Comparison of ENCODE assay signal across 23 cellular contexts in genomic region chr2:60073201-60073600, GRCh38.
DNase-seq lines count a peak whose midpoint lies in the region; ATAC-seq and TF ChIP-seq lines count a peak whose summit lies in the region.
"Had no signal": no experiment of that assay in that cellular context is flagged by ENCODE, and none has a peak within 500 bp of the region (broad histone marks: within the 10 kb centered on the region; RNA-seq: fewer than 3 reads in every experiment).

No MANE protein-coding gene starts in this region.

- H3K27ac ChIP-seq in KOPT-K1 (ENCODE audit: low read depth, low read length, poor library complexity, severe bottlenecking): peak overlapping the region; percentile 71
- no peak overlapping the region for H3K27ac ChIP-seq in RWPE1
- H3K27ac ChIP-seq: 22Rv1; A549; BLaER1 treated with 17β-estradiol and CSF1 and Interleukin-3, amounts not matched to agents 10 nM and 100 nM; C4-2B had no signal

- H3K27me3 Mint-ChIP-seq in progenitor cell of endocrine pancreas (peaks cover 27% of the 10 kb centered on the region), Calu3 (ENCODE audit: unreplicated experiment) (peaks cover 30% of the 10 kb centered on the region)
- H3K27me3 Mint-ChIP-seq: B cell; CD4-positive, alpha-beta T cell had no signal

- ATAC-seq in HG03135 (IDR thresholded peaks at IDR 0.05; ENCODE audit: unreplicated experiment): no peak
- ATAC-seq: A549; CD8-positive, alpha-beta T cell had no signal

- no peaks in the 10 kb centered on the region for H3K9me3 Mint-ChIP-seq in progenitor cell of endocrine pancreas (ENCODE audit: low read depth)
- H3K9me3 Mint-ChIP-seq in Calu3 (ENCODE audit: low read depth, unreplicated experiment): peaks cover 6% of the 10 kb centered on the region
- H3K9me3 Mint-ChIP-seq: CD4-positive, alpha-beta T cell; CD8-positive, alpha-beta T cell had no signal

- H3K36me3 Mint-ChIP-seq in progenitor cell of endocrine pancreas (ENCODE audit: insufficient read depth) (no peaks in the 10 kb centered on the region), Calu3 (ENCODE audit: insufficient read depth, unreplicated experiment) (no peaks in the 10 kb centered on the region)
- H3K36me3 Mint-ChIP-seq: CD8-positive, alpha-beta T cell had no signal

- H3K9me3 ChIP-seq in KOPT-K1 (ENCODE audit: insufficient read depth, low read length, poor library complexity, severe bottlenecking): peaks cover 6% of the 10 kb centered on the region
- H3K9me3 ChIP-seq: A549, Caco-2 had no signal

- peaks cover 9% of the 10 kb centered on the region for H3K4me1 Mint-ChIP-seq in progenitor cell of endocrine pancreas (ENCODE audit: low read depth)
- no peaks in the 10 kb centered on the region for H3K4me1 Mint-ChIP-seq in Calu3 (ENCODE audit: low read depth, unreplicated experiment)
- H3K4me1 Mint-ChIP-seq: B cell had no signal

- H3K36me3 ChIP-seq in KOPT-K1 (ENCODE audit: insufficient read depth, low read length): no peaks in the 10 kb centered on the region; the same call in 1 of the 2 replicates
- H3K36me3 ChIP-seq: BLaER1 treated with 17β-estradiol and CSF1 and Interleukin-3, amounts not matched to agents 10 nM and 100 nM had no signal

- DNase-seq in D341Med (ENCODE audit: low spot score) (peak; percentile 60), NCI-H82 treated with DMSO at 0.1 percent for 48 hours (lab: John Stamatoyannopoulos, UW; ENCODE audit: unreplicated experiment) (peak; percentile 70), progenitor cell of endocrine pancreas (ENCODE audit: low spot score, unreplicated experiment) (no peak), Calu3 (no peak), RWPE1 (ENCODE audit: low spot score) (no peak)
- DNase-seq: AML-193; Caco-2; CD4-positive, alpha-beta T cell; CD8-positive, alpha-beta T cell; DMS 273 treated with DMSO at 0.1 percent for 48 hours; DMS153; DMS53; DMS79; DND-41; EL; GDM1 had no signal

- no peak overlapping the region for H3K4me3 Mint-ChIP-seq in progenitor cell of endocrine pancreas (ENCODE audit: low read depth)
- H3K4me3 Mint-ChIP-seq in Calu3 (ENCODE audit: low read depth, unreplicated experiment): no peak overlapping the region
- H3K4me3 Mint-ChIP-seq: B cell; CD4-positive, alpha-beta T cell; CD8-positive, alpha-beta T cell had no signal

- CTCF ChIA-PET in Calu3 (lab: Charles Lee) (interaction anchor here (0.6 kb wide), 1 partner anchor 30 kb away, joined by 4 read pairs; no protein-coding TSS in a partner anchor), RWPE1 (lab: Yijun Ruan, JAX) (no interaction called here)

- POLR2A ChIA-PET in RWPE1 (lab: Yijun Ruan, JAX; ENCODE audit: low non-redundant PET): no interaction called here

- BruUV-seq in Calu3 (replicated peaks; lab: Mats Ljungman, UMichigan): no TSS peak

- TF ChIP-seq CTCF in progenitor cell of endocrine pancreas (IDR thresholded peaks at IDR 0.05; ENCODE audit: unreplicated experiment): no peak
- TF ChIP-seq CTCF in Calu3 (IDR thresholded peaks at IDR 0.05; ENCODE audit: unreplicated experiment): no peak
- TF ChIP-seq CTCF in RWPE1 (conservative IDR thresholded peaks at IDR 0.05; ENCODE audit: low read depth): no peak

- intact Hi-C loops in Calu3 (cut with micrococcal nuclease; ENCODE audit: unreplicated experiment): no loop called here

- H3K27ac Mint-ChIP-seq in progenitor cell of endocrine pancreas: peak overlapping the region; percentile 57
- H3K27ac Mint-ChIP-seq in Calu3 (ENCODE audit: unreplicated experiment): no peak overlapping the region
- H3K27ac Mint-ChIP-seq: B cell; CD4-positive, alpha-beta T cell; CD8-positive, alpha-beta T cell had no signal

Comparison
In these comparisons a context has a peak if more than half of its experiments do, and no peak if none do; other contexts are left out.
1. DNase-seq: peak in D341Med (single experiment) and NCI-H82 treated with DMSO at 0.1 percent for 48 hours (single experiment); none in progenitor cell of endocrine pancreas (single experiment), Calu3 (single experiment) and RWPE1 (single experiment).